ENCODE assay signal across 30 cellular contexts in genomic region chr12:3350432-3350831, GRCh38.
"Had no signal": no experiment of that assay in that cellular context is flagged by ENCODE, and none has a peak within 500 bp of the region (broad histone marks: within the 10 kb centered on the region; RNA-seq: fewer than 3 reads in every experiment).

No MANE protein-coding gene starts in this region.

- H3K27me3 Mint-ChIP-seq: activated CD4-positive, alpha-beta memory T cell treated with anti-CD3 and anti-CD28 coated beads for 36 hours had no signal

- H3K9me3 Mint-ChIP-seq: activated CD4-positive, alpha-beta memory T cell treated with anti-CD3 and anti-CD28 coated beads for 36 hours; activated CD4-positive, alpha-beta T cell treated with anti-CD3 and anti-CD28 coated beads, Interleukin-2, amount 10 ng/mL, durations not matched to agents 24 days and 14 days; activated T-helper 1 cell treated with anti-CD3 and anti-CD28 coated beads, Interleukin-12 subunit alpha, Interleukin-12 subunit beta, Interleukin-2, Interleukin-4 antibody, amounts not matched to agents 30 ng/mL and 10 ng/mL and 1 ng/mL, durations not matched to agents 14 hours and 24 hours and 36 hours; central memory CD8-positive, alpha-beta T cell; dendritic cell treated with granulocyte-macrophage colony-stimulating factor and Interleukin-4, amounts not matched to agents 40 ng/mL and 50 ng/mL, for 4 days; nephron progenitor cell; stimulated activated naive CD8-positive, alpha-beta T cell treated with anti-CD3 and anti-CD28 coated beads, Interleukin-15, Interleukin-2, amounts not matched to agents 100 ng/mL and 50 ng/mL, for 24 hours; T-helper 1 cell treated with Interleukin-12 subunit alpha and Interleukin-12 subunit beta and Interleukin-4 antibody, amounts not matched to agents 30 μg/mL and 1 μg/mL, for 36 hours had no signal

- DNase-seq: activated CD4-positive, alpha-beta memory T cell treated with anti-CD3 and anti-CD28 coated beads for 36 hours; activated CD4-positive, alpha-beta T cell treated with anti-CD3 and anti-CD28 coated beads, Interleukin-2, amount 10 ng/mL, durations not matched to agents 24 days and 14 days; activated CD4-positive, CD25-positive, alpha-beta regulatory T cell treated with anti-CD3 and anti-CD28 coated beads, Interleukin-2, amount 50 U/mL, for 72 hours; activated CD8-positive, alpha-beta memory T cell treated with anti-CD3 and anti-CD28 coated beads, Interleukin-2, amount 50 U/mL, for 4 hours; activated gamma-delta T cell treated with Interleukin-2 at 50 U/mL for 16 hours; activated naive CD4-positive, alpha-beta T cell treated with anti-CD3 and anti-CD28 coated beads, Interleukin-2, amount 50 U/mL, for 16 hours; activated T-cell treated with anti-CD3 and anti-CD28 coated beads, Interleukin-2, amount 50 U/mL, for 1 hour; amniotic stem cell; esophagus squamous epithelium; foreskin melanocyte; heart right ventricle; kidney glomerular epithelial cell; lower lobe of right lung; mesenchymal stem cell; nephron progenitor cell; right lobe of liver; stimulated activated CD4-positive, alpha-beta T cell treated with anti-CD3 and anti-CD28 coated beads, Interleukin-12 subunit alpha, Interleukin-12 subunit beta, amount 100 ng/mL, for 4 hours; stimulated activated CD4-positive, alpha-beta T cell treated with anti-CD3 and anti-CD28 coated beads, Interleukin-4, amount 100 ng/mL, for 1 hour; T-helper 9 cell; upper lobe of left lung had no signal

- H3K4me1 Mint-ChIP-seq: activated CD4-positive, alpha-beta T cell treated with anti-CD3 and anti-CD28 coated beads, Interleukin-2, amount 10 ng/mL, durations not matched to agents 24 days and 14 days; central memory CD8-positive, alpha-beta T cell; nephron progenitor cell had no signal

- H3K4me1 ChIP-seq: breast epithelium, esophagus squamous epithelium, lower lobe of right lung, right lobe of liver, upper lobe of left lung, vagina had no signal

- H3K4me3 ChIP-seq: breast epithelium, esophagus squamous epithelium, heart right ventricle, lower lobe of right lung, right lobe of liver, thoracic aorta, upper lobe of left lung, vagina had no signal

- H3K4me3 Mint-ChIP-seq: activated CD4-positive, alpha-beta memory T cell treated with anti-CD3 and anti-CD28 coated beads for 36 hours; activated CD4-positive, alpha-beta T cell treated with anti-CD3 and anti-CD28 coated beads, Interleukin-2, amount 10 ng/mL, durations not matched to agents 24 days and 14 days; activated T-helper 1 cell treated with anti-CD3 and anti-CD28 coated beads, Interleukin-12 subunit alpha, Interleukin-12 subunit beta, Interleukin-2, Interleukin-4 antibody, amounts not matched to agents 30 ng/mL and 10 ng/mL and 1 ng/mL, durations not matched to agents 14 hours and 24 hours and 36 hours; central memory CD8-positive, alpha-beta T cell; dendritic cell treated with granulocyte-macrophage colony-stimulating factor and Interleukin-4, amounts not matched to agents 40 ng/mL and 50 ng/mL, for 4 days; nephron progenitor cell; stimulated activated naive CD8-positive, alpha-beta T cell treated with anti-CD3 and anti-CD28 coated beads, Interleukin-15, Interleukin-2, amounts not matched to agents 100 ng/mL and 50 ng/mL, for 24 hours; T-helper 1 cell treated with Interleukin-12 subunit alpha and Interleukin-12 subunit beta and Interleukin-4 antibody, amounts not matched to agents 30 μg/mL and 1 μg/mL, for 36 hours had no signal

- ATAC-seq: left lobe of liver, lower lobe of right lung, right lobe of liver had no signal

- H3K27me3 ChIP-seq: breast epithelium, right lobe of liver, upper lobe of left lung, vagina had no signal

- H3K36me3 ChIP-seq: breast epithelium, esophagus squamous epithelium, heart right ventricle, lower lobe of right lung, neutrophil, right lobe of liver, thoracic aorta, upper lobe of left lung, vagina had no signal

- H3K36me3 Mint-ChIP-seq: activated CD4-positive, alpha-beta memory T cell treated with anti-CD3 and anti-CD28 coated beads for 36 hours had no signal

- H3K27ac Mint-ChIP-seq: activated CD4-positive, alpha-beta memory T cell treated with anti-CD3 and anti-CD28 coated beads for 36 hours; activated CD4-positive, alpha-beta T cell treated with anti-CD3 and anti-CD28 coated beads, Interleukin-2, amount 10 ng/mL, durations not matched to agents 24 days and 14 days; activated T-helper 1 cell treated with anti-CD3 and anti-CD28 coated beads, Interleukin-12 subunit alpha, Interleukin-12 subunit beta, Interleukin-2, Interleukin-4 antibody, amounts not matched to agents 30 ng/mL and 10 ng/mL and 1 ng/mL, durations not matched to agents 14 hours and 24 hours and 36 hours; dendritic cell treated with granulocyte-macrophage colony-stimulating factor and Interleukin-4, amounts not matched to agents 40 ng/mL and 50 ng/mL, for 4 days; nephron progenitor cell; stimulated activated naive CD8-positive, alpha-beta T cell treated with anti-CD3 and anti-CD28 coated beads, Interleukin-15, Interleukin-2, amounts not matched to agents 100 ng/mL and 50 ng/mL, for 24 hours; T-helper 1 cell treated with Interleukin-12 subunit alpha and Interleukin-12 subunit beta and Interleukin-4 antibody, amounts not matched to agents 30 μg/mL and 1 μg/mL, for 36 hours had no signal

- H3K27ac ChIP-seq: breast epithelium, esophagus squamous epithelium, heart right ventricle, lower lobe of right lung, neutrophil, right lobe of liver, thoracic aorta, upper lobe of left lung, vagina had no signal

- H3K9me3 ChIP-seq: breast epithelium, esophagus squamous epithelium, heart right ventricle, lower lobe of right lung, neutrophil, right lobe of liver, thoracic aorta, upper lobe of left lung, vagina had no signal
